Comparison of ENCODE assay signal across 16 cellular contexts in the genomic region with DNA sequence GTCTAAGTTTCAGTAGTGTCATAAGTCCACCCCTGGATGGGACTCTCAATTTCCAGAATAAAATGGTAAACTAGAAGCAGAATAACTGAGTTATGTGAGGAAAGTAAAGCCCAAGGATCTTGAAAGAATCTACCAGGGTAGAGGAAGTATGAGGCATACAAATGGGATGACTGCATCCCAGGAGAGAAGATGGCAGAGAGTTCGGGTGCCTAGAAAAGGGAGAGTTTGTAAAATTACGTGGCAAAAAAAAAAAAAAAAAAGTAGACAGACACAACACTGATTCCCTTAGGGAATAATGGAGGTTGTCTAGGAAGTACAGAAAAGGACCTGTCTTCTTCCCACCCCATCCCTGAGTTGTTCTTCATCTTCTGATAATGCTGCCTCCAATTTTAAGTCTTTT. TPM values are rescaled to one million over a fixed set of nuclear protein-coding genes. Genes with fewer than 3 reads are reported as not detected.
A peak's percentile ranks its signal among the peaks of the same experiment; 100 is the strongest.
DNase-seq lines count a peak whose midpoint lies in the region; ATAC-seq, FAIRE-seq and TF ChIP-seq lines count a peak whose summit lies in the region.
"Had no signal": no experiment of that assay in that cellular context is flagged by ENCODE, and none has a peak within 500 bp of the region (broad histone marks: within the 10 kb centered on the region; RNA-seq: fewer than 3 reads in every experiment).

No MANE protein-coding gene starts in this region.

- peaks cover 68% of the 10 kb centered on the region for H3K4me1 Mint-ChIP-seq in GM23338
- peaks cover 56% of the 10 kb centered on the region for H3K4me1 Mint-ChIP-seq in activated B cell treated with CpG ODN at 0.5 μM for 24 hours

- no peak for TF ChIP-seq CTCF in GM23338 (conservative IDR thresholded peaks at IDR 0.05; ENCODE audit: low read depth in 2 of 2)
- TF ChIP-seq CTCF in activated B cell treated with CpG ODN at 0.5 μM for 24 hours (IDR thresholded peaks at IDR 0.05), result no peak
- TF ChIP-seq CTCF in keratinocyte (optimal IDR thresholded peaks at IDR 0.05 in 1 of 3, IDR thresholded peaks at IDR 0.05 in 1 of 3, conservative IDR thresholded peaks at IDR 0.05 in 1 of 3; ENCODE audit: extremely low read depth in 1 of 3, insufficient read depth in 2 of 3, low read length in 3 of 3), result no peak
- TF ChIP-seq CTCF in GM10248 (IDR thresholded peaks at IDR 0.05; ENCODE audit: control extremely low read depth, extremely low read depth, low read depth, missing control alignments), result no peak

- no peak for FAIRE-seq in keratinocyte (lab: Jason Lieb, UNC)

- H3K36me3 ChIP-seq in BLaER1, result 0 out of 2 replicates have a peak, but pooled peaks cover 2% of the 10 kb centered on the region
- H3K36me3 ChIP-seq in GM23338 (ENCODE audit: insufficient read depth), result no peaks in the 10 kb centered on the region
- peaks cover 0 to 2% of the 10 kb centered on the region in 2 experiments for H3K36me3 ChIP-seq in keratinocyte (ENCODE audit: control insufficient read depth in 2 of 2, extremely low read depth in 1 of 2, insufficient read depth in 2 of 2, low read length in 2 of 2)
- H3K36me3 ChIP-seq: ascending aorta, sigmoid colon had no signal

- POLR2A ChIA-PET in activated B cell treated with CpG ODN at 0.5 μM for 24 hours (lab: Charles Lee), result interaction anchor here (1.6 kb wide), 1 partner anchor 24 kb away, joined by 5 read pairs; no protein-coding TSS in a partner anchor
- POLR2A ChIA-PET in GM10248 (lab: Yijun Ruan, JAX), result no interaction called here

- H3K4me3 ChIP-seq in BLaER1, result peak overlapping the region; percentile 75; the same call in 1 of the 2 replicates
- H3K4me3 ChIP-seq in GM23338, result peak overlapping the region; percentile 93
- H3K4me3 ChIP-seq in keratinocyte (ENCODE audit: control insufficient read depth in 2 of 3, extremely low read depth in 1 of 3, insufficient read depth in 2 of 3, low read depth in 1 of 3, low read length in 3 of 3), result no peak overlapping the region

- H4K20me1 ChIP-seq in BLaER1 (peaks cover 24% of the 10 kb centered on the region), GM23338 (replicated peaks; ENCODE audit: insufficient read depth) (peaks cover 24% of the 10 kb centered on the region), keratinocyte (ENCODE audit: control insufficient read depth, extremely low read depth, insufficient read depth, low read length) (no peaks in the 10 kb centered on the region)

- peaks cover 20% of the 10 kb centered on the region for H3K36me3 Mint-ChIP-seq in GM23338 (ENCODE audit: low read depth)
- peaks cover 17% of the 10 kb centered on the region for H3K36me3 Mint-ChIP-seq in activated B cell treated with CpG ODN at 0.5 μM for 24 hours (ENCODE audit: low read depth)

- H3K4me2 ChIP-seq in BLaER1, result peak overlapping the region; percentile 92
- H3K4me2 ChIP-seq in GM23338, result peak overlapping the region; percentile 91
- peak overlapping the region; percentile 84 for H3K4me2 ChIP-seq in keratinocyte (ENCODE audit: control insufficient read depth, extremely low read depth, insufficient read depth, low read depth, low read length)

- no peak for DNase-seq in GM23338 (ENCODE audit: low spot score)
- no peak for DNase-seq in activated B cell treated with CpG ODN at 0.5 μM for 24 hours
- DNase-seq in keratinocyte (ENCODE audit: low read depth, low spot score), result no peak
- DNase-seq in GM10248 (ENCODE audit: extremely low spot score), result no peak
- DNase-seq: dorsolateral prefrontal cortex, islet precursor cell, NCI-H345, sigmoid colon had no signal

- CTCF ChIA-PET in activated B cell treated with CpG ODN at 0.5 μM for 24 hours (lab: Charles Lee), result interaction anchor here (2.7 kb wide), 1 partner anchor 24 kb away, joined by 9 read pairs; no protein-coding TSS in a partner anchor
- CTCF ChIA-PET in GM10248 (lab: Yijun Ruan, JAX), result interaction anchor here (1.1 to 6.6 kb wide), 4 partner anchors 12 to 24 kb away, joined by 3 to 35 read pairs (median 8); no protein-coding TSS in a partner anchor

- H3K4me3 Mint-ChIP-seq in GM23338 (peak overlapping the region; percentile 86), activated B cell treated with CpG ODN at 0.5 μM for 24 hours (peak overlapping the region; percentile 90)

- H3K27me3 Mint-ChIP-seq in GM23338 (ENCODE audit: insufficient read depth, low read depth, poor library complexity), result peaks cover 32% of the 10 kb centered on the region
- no peaks in the 10 kb centered on the region for H3K27me3 Mint-ChIP-seq in activated B cell treated with CpG ODN at 0.5 μM for 24 hours

- H3K9me3 Mint-ChIP-seq in GM23338 (no peaks in the 10 kb centered on the region), activated B cell treated with CpG ODN at 0.5 μM for 24 hours (no peaks in the 10 kb centered on the region)

- no peaks in the 10 kb centered on the region for H3K9me2 ChIP-seq in GM23338 (ENCODE audit: insufficient read depth)

- no peak overlapping the region for H3K27ac ChIP-seq in BLaER1
- peak overlapping the region; percentile 78; the same call in 1 of the 2 replicates for H3K27ac ChIP-seq in GM23338 (ENCODE audit: low read depth)
- H3K27ac ChIP-seq in keratinocyte (ENCODE audit: control insufficient read depth, insufficient read depth, low read length), result no peak overlapping the region

- H3K27me3 ChIP-seq in BLaER1 (no peaks in the 10 kb centered on the region), GM23338 (ENCODE audit: insufficient read depth) (no peaks in the 10 kb centered on the region), keratinocyte (ENCODE audit: control insufficient read depth, extremely low read depth, insufficient read depth, low read length) (no peaks in the 10 kb centered on the region)
- H3K27me3 ChIP-seq: ascending aorta, sigmoid colon had no signal

- H3K9ac ChIP-seq in BLaER1 (no peak overlapping the region), keratinocyte (ENCODE audit: control insufficient read depth, extremely low read depth, insufficient read depth, low read length) (no peak overlapping the region)

- ATAC-seq in GM23338 (no peak), activated B cell treated with CpG ODN at 0.5 μM for 24 hours (ENCODE audit: low read depth) (no peak), HG03460 (IDR thresholded peaks at IDR 0.05; ENCODE audit: unreplicated experiment) (no peak), GM18520 (IDR thresholded peaks at IDR 0.05; ENCODE audit: unreplicated experiment) (no peak), GM21576 (IDR thresholded peaks at IDR 0.05; ENCODE audit: unreplicated experiment) (no peak)

- H3K4me1 ChIP-seq in BLaER1 (peaks cover 48% of the 10 kb centered on the region), GM23338 (ENCODE audit: insufficient read depth) (peaks cover 57% of the 10 kb centered on the region), keratinocyte (ENCODE audit: control insufficient read depth, extremely low read depth, insufficient read depth, low read length) (peaks cover 20% of the 10 kb centered on the region)

- H3K27ac Mint-ChIP-seq in GM23338 (no peak overlapping the region), activated B cell treated with CpG ODN at 0.5 μM for 24 hours (no peak overlapping the region)

- H3K79me2 ChIP-seq in GM23338 (replicated peaks; ENCODE audit: insufficient read depth), result peaks cover 69% of the 10 kb centered on the region
- peaks cover 4% of the 10 kb centered on the region for H3K79me2 ChIP-seq in keratinocyte (ENCODE audit: control insufficient read depth, insufficient read depth, low read length)

- no peaks in the 10 kb centered on the region for H3K9me3 ChIP-seq in BLaER1
- no peaks in the 10 kb centered on the region for H3K9me3 ChIP-seq in keratinocyte (ENCODE audit: control insufficient read depth, low read depth, low read length)
- H3K9me3 ChIP-seq: ascending aorta, sigmoid colon had no signal

- peaks cover 27% of the 10 kb centered on the region for H3F3A ChIP-seq in GM23338 (replicated peaks; ENCODE audit: low read depth)

- no peaks in the 10 kb centered on the region for H3K9me1 ChIP-seq in keratinocyte (ENCODE audit: control insufficient read depth, extremely low read depth, insufficient read depth, low read length)

- intact Hi-C loops in activated B cell treated with CpG ODN at 0.5 μM for 24 hours (cut with micrococcal nuclease), result no loop called here

- no peak overlapping the region for H2AFZ ChIP-seq in GM23338
- no peak overlapping the region for H2AFZ ChIP-seq in keratinocyte (ENCODE audit: control insufficient read depth, low read length)

- dilution Hi-C loops in keratinocyte (cut with MboI; ENCODE audit: extremely low pct_ligation_motif_present, low sequenced_read_pairs), result no loop called here

RNA-seq across cellular contexts. Expression of a gene that starts 3.4 kb away (rescaled TPM):
- total RNA-seq in GM23338 (2014; rRNA removed; shearing (Covaris generic)), result 50.2 and 78.9 TPM in 2 replicates
- polyA plus RNA-seq in GM23338 (2016; fragmentation: Nextera tagmentation; extraction: Ambion mirVana) (36.6 and 42.8 TPM in 2 replicates), keratinocyte (10.4 to 18.9 TPM (median 18.9 TPM) in 3 replicates)
- 88.9 and 117 TPM in 2 replicates for total RNA-seq in activated B cell treated with CpG ODN at 0.5 μM for 24 hours
- 4.6 TPM for polyA plus RNA-seq in keratinocyte (2011; ENCODE audit: low read depth)
- polyA plus RNA-seq in keratinocyte (2011; cell fraction: cytosol; rRNA removed), result 4.7 and 5.5 TPM in 2 replicates
- polyA plus RNA-seq in keratinocyte (2011; cell fraction: nucleus; rRNA removed), result 139 and 170 TPM in 2 replicates
- 11.4 and 12.9 TPM in 2 replicates for polyA plus RNA-seq in keratinocyte (2012; ENCODE audit: low replicate concordance)
- polyA minus RNA-seq in keratinocyte, result 13.0 to 36.7 TPM (median 16.0 TPM) in 3 replicates
- polyA minus RNA-seq in keratinocyte (2011; cell fraction: cytosol; rRNA and poly(A)+ RNA removed), result 2.7 TPM
- 24.5 and 31.4 TPM in 2 replicates for polyA minus RNA-seq in keratinocyte (2011; cell fraction: nucleus; rRNA and poly(A)+ RNA removed)

RNA-seq across cellular contexts. Expression of a gene that starts 27.3 kb away (rescaled TPM):
- total RNA-seq in GM23338 (2014; rRNA removed; shearing (Covaris generic)), result 0.74 and 2.5 TPM in 2 replicates
- 0.49 and 0.55 TPM in 2 replicates for polyA plus RNA-seq in GM23338 (2016; fragmentation: Nextera tagmentation; extraction: Ambion mirVana)
- not detected in 2 replicates for total RNA-seq in activated B cell treated with CpG ODN at 0.5 μM for 24 hours
- polyA plus RNA-seq in keratinocyte, result not detected in 3 replicates
- not detected for polyA plus RNA-seq in keratinocyte (2011; ENCODE audit: low read depth)
- not detected in 2 replicates for polyA plus RNA-seq in keratinocyte (2011; cell fraction: cytosol; rRNA removed)
- polyA plus RNA-seq in keratinocyte (2011; cell fraction: nucleus; rRNA removed), result not detected in 2 replicates
- 0.11 and 0.14 TPM in 2 replicates for polyA plus RNA-seq in keratinocyte (2012; ENCODE audit: low replicate concordance)
- polyA minus RNA-seq in keratinocyte, result not detected in 3 replicates
- not detected for polyA minus RNA-seq in keratinocyte (2011; cell fraction: cytosol; rRNA and poly(A)+ RNA removed)
- not detected in 2 replicates for polyA minus RNA-seq in keratinocyte (2011; cell fraction: nucleus; rRNA and poly(A)+ RNA removed)
- total RNA-seq: ascending aorta, fibroblast of villous mesenchyme, RPMI7951, sigmoid colon had no signal

RNA-seq across cellular contexts. Expression of a gene that starts 44.6 kb away (rescaled TPM):
- not detected in 2 replicates for total RNA-seq in GM23338 (2014; rRNA removed; shearing (Covaris generic))
- 0.83 and 0.86 TPM in 2 replicates for polyA plus RNA-seq in GM23338 (2016; fragmentation: Nextera tagmentation; extraction: Ambion mirVana)
- not detected in 2 replicates for total RNA-seq in activated B cell treated with CpG ODN at 0.5 μM for 24 hours
- polyA plus RNA-seq in keratinocyte, result not detected in 3 replicates
- not detected for polyA plus RNA-seq in keratinocyte (2011; ENCODE audit: low read depth)
- polyA plus RNA-seq in keratinocyte (2011; cell fraction: cytosol; rRNA removed), result not detected in 2 replicates
- polyA plus RNA-seq in keratinocyte (2011; cell fraction: nucleus; rRNA removed), result not detected in 2 replicates
- polyA plus RNA-seq in keratinocyte (2012; ENCODE audit: low replicate concordance), result 0.25 TPM in 1 of 2 replicates, not detected in the other
- polyA minus RNA-seq in keratinocyte, result not detected in 3 replicates
- polyA minus RNA-seq in keratinocyte (2011; cell fraction: cytosol; rRNA and poly(A)+ RNA removed), result not detected
- not detected in 2 replicates for polyA minus RNA-seq in keratinocyte (2011; cell fraction: nucleus; rRNA and poly(A)+ RNA removed)
- total RNA-seq: ascending aorta, dorsolateral prefrontal cortex, fibroblast of villous mesenchyme, RPMI7951, sigmoid colon, temporal lobe had no signal
- polyA plus RNA-seq: sigmoid colon had no signal

RNA-seq across cellular contexts. Expression of a gene that starts 51.4 kb away (rescaled TPM):
- total RNA-seq in GM23338 (2014; rRNA removed; shearing (Covaris generic)), result 0.59 and 2.8 TPM in 2 replicates
- 0.84 and 1.3 TPM in 2 replicates for polyA plus RNA-seq in GM23338 (2016; fragmentation: Nextera tagmentation; extraction: Ambion mirVana)
- total RNA-seq in activated B cell treated with CpG ODN at 0.5 μM for 24 hours, result 5.2 and 5.5 TPM in 2 replicates
- polyA plus RNA-seq in keratinocyte, result 17.4 to 26.3 TPM (median 22.5 TPM) in 3 replicates
- 2.8 TPM for polyA plus RNA-seq in keratinocyte (2011; ENCODE audit: low read depth)
- polyA plus RNA-seq in keratinocyte (2011; cell fraction: cytosol; rRNA removed), result 21.5 and 22.4 TPM in 2 replicates
- polyA plus RNA-seq in keratinocyte (2011; cell fraction: nucleus; rRNA removed), result 37.8 and 49.7 TPM in 2 replicates
- 3.6 and 15.0 TPM in 2 replicates for polyA plus RNA-seq in keratinocyte (2012; ENCODE audit: low replicate concordance)
- 22.3 to 33.2 TPM (median 25.4 TPM) in 3 replicates for polyA minus RNA-seq in keratinocyte
- 12.3 TPM for polyA minus RNA-seq in keratinocyte (2011; cell fraction: cytosol; rRNA and poly(A)+ RNA removed)
- 9.1 and 13.4 TPM in 2 replicates for polyA minus RNA-seq in keratinocyte (2011; cell fraction: nucleus; rRNA and poly(A)+ RNA removed)
- total RNA-seq: ascending aorta, fibroblast of villous mesenchyme, RPMI7951, sigmoid colon, temporal lobe had no signal

Comparison
In these comparisons a context has a peak if more than half of its experiments do, and no peak if none do; other contexts are left out.
1. H3K4me3 ChIP-seq: peak in BLaER1 (single experiment) and GM23338 (single experiment); none in keratinocyte (0 of 3).
2. Peak in every context shown above with its lines, with median percentiles within 50 percentile points of each other: H3K4me2 ChIP-seq.